ENCODE assay signal across 25 cellular contexts in genomic region chr13:69817333-69817732, GRCh38.
"Had no signal": no experiment of that assay in that cellular context is flagged by ENCODE, and none has a peak within 500 bp of the region (broad histone marks: within the 10 kb centered on the region; RNA-seq: fewer than 3 reads in every experiment).

No MANE protein-coding gene starts in this region.

- H3K4me3 ChIP-seq: colonic mucosa, coronary artery, dorsolateral prefrontal cortex, esophagus muscularis mucosa, esophagus squamous epithelium, gastrocnemius medialis, gastroesophageal sphincter, heart left ventricle, heart right ventricle had no signal

- H3K9me3 ChIP-seq: colonic mucosa, esophagus squamous epithelium, gastrocnemius medialis had no signal

- H3K27me3 Mint-ChIP-seq: dendritic cell treated with granulocyte-macrophage colony-stimulating factor and Interleukin-4, amounts not matched to agents 40 ng/mL and 50 ng/mL, for 4 days; effector memory CD8-positive, alpha-beta T cell had no signal

- H3K27me3 ChIP-seq: colonic mucosa, dorsolateral prefrontal cortex, esophagus muscularis mucosa, esophagus squamous epithelium, foreskin keratinocyte, gastrocnemius medialis, gastroesophageal sphincter, heart left ventricle, heart right ventricle had no signal

- H3K4me1 Mint-ChIP-seq: endodermal cell had no signal

- H3K36me3 ChIP-seq: colonic mucosa, esophagus muscularis mucosa, esophagus squamous epithelium, gastrocnemius medialis, gastroesophageal sphincter, heart left ventricle, heart right ventricle had no signal

- H3K27ac Mint-ChIP-seq: dendritic cell treated with granulocyte-macrophage colony-stimulating factor and Interleukin-4, amounts not matched to agents 40 ng/mL and 50 ng/mL, for 4 days; effector memory CD8-positive, alpha-beta T cell; endodermal cell had no signal

- H3K4me3 Mint-ChIP-seq: dendritic cell treated with granulocyte-macrophage colony-stimulating factor and Interleukin-4, amounts not matched to agents 40 ng/mL and 50 ng/mL, for 4 days; effector memory CD8-positive, alpha-beta T cell; endodermal cell had no signal

- DNase-seq: colonic mucosa; cortex of kidney; dermis blood vessel endothelial cell; dorsolateral prefrontal cortex; effector CD4-positive, alpha-beta T cell; effector CD8-positive, alpha-beta T cell; effector memory CD4-positive, alpha-beta T cell; effector memory CD8-positive, alpha-beta T cell; endodermal cell; erythroblast; esophagus squamous epithelium; foreskin fibroblast; foreskin keratinocyte; foreskin melanocyte; gastrocnemius medialis; glutamatergic neuron; head of caudate nucleus; heart left ventricle; heart right ventricle had no signal

- H3K4me1 ChIP-seq: colonic mucosa, esophagus muscularis mucosa, esophagus squamous epithelium, foreskin keratinocyte, gastrocnemius medialis, gastroesophageal sphincter, heart left ventricle, heart right ventricle had no signal

- H3K27ac ChIP-seq: colonic mucosa, coronary artery, dorsolateral prefrontal cortex, epithelial cell of prostate, esophagus muscularis mucosa, esophagus squamous epithelium, foreskin keratinocyte, gastrocnemius medialis, gastroesophageal sphincter, heart left ventricle, heart right ventricle had no signal

- ATAC-seq: effector memory CD8-positive, alpha-beta T cell; esophagus mucosa; foreskin keratinocyte; gastrocnemius medialis; gastroesophageal sphincter; heart left ventricle; heart right ventricle had no signal
